In the genomic region with DNA sequence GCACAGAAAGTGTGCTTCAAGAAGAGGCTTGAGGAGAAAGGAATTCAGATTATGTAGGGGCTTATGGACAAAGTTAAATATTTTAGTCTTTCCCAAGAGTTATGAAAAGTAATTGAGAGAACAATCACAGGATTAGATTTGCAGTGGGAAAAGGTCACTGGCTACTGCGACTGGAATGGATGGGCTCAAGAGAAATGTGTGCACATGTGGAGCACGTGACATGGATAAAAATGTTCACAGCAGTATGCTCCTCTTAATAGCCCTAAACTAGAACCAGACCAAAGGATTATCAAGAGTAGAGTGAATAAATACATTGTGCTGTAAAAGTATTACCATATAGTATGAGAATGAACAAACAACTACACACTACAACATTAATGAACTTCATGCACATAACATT, we compare ENCODE assay signal across 22 cellular contexts.
"Had no signal": no experiment of that assay in that cellular context is flagged by ENCODE, and none has a peak within 500 bp of the region (broad histone marks: within the 10 kb centered on the region; RNA-seq: fewer than 3 reads in every experiment).

No MANE protein-coding gene starts in this region.

- H3K27me3 ChIP-seq: SJSA1 had no signal

- H3K27ac Mint-ChIP-seq: IgD-negative memory B cell had no signal

- H3K4me1 ChIP-seq: SJSA1 had no signal

- H3K4me2 ChIP-seq: KMS-11, SK-N-SH had no signal

- H3K9me2 ChIP-seq: SK-N-SH had no signal

- H3K9ac ChIP-seq: KMS-11, SK-N-SH had no signal

- H3K27me3 Mint-ChIP-seq: IgD-negative memory B cell had no signal

- H3K9me3 ChIP-seq: SJSA1, SK-N-SH had no signal

- H3K27ac ChIP-seq: KMS-11, SJSA1 had no signal

- H3K36me3 Mint-ChIP-seq: IgD-negative memory B cell had no signal

- H3K36me3 ChIP-seq: SJSA1 had no signal

- H3K9me3 Mint-ChIP-seq: IgD-negative memory B cell had no signal

- H3K4me3 ChIP-seq: K562, SJSA1 had no signal

- H3K4me3 Mint-ChIP-seq: IgD-negative memory B cell had no signal

- ATAC-seq: K562 had no signal

- DNase-seq: MV-4-11, NCI-H1048, NCI-H1105, NCI-H1417, NCI-H1436 treated with DMSO at 0.1 percent for 48 hours, NCI-H1694, NCI-H187 treated with DMSO at 0.1 percent for 48 hours, NCI-H2029 treated with DMSO at 0.1 percent for 48 hours, NCI-H2171 treated with DMSO at 0.1 percent for 48 hours, NCI-H345, NCI-H446 treated with DMSO at 0.1 percent for 48 hours, NCI-H510A treated with DMSO at 0.1 percent for 48 hours, NCI-H526 treated with DMSO at 0.1 percent for 48 hours, NCI-H748 treated with DMSO at 0.1 percent for 48 hours, Right ventricle myocardium superior, RPMI8226, SIG-M5, SK-N-SH had no signal
